21 cellular contexts compared by ENCODE assay signal in the genomic region with DNA sequence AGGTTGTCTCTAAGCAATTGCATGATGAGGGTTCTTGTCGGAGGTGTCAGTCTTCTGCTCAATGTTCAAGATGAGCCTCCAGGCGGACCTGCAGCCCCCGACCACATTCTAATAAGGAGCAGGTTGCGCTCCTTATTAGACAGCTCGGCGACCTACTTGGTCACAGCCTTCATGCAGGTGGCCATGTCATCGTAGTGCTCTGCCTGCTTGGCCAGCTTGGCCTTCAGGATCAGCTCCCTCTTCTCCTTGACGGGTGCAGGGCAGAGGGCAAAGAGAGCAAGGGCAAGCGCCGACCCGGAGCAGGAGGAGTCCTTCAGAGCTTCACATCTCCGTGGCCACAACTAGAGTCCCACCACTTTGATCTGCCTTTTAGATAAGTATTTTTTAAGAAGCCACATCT.
A peak's percentile ranks its signal among the peaks of the same experiment; 100 is the strongest.
DNase-seq lines count a peak whose midpoint lies in the region; FAIRE-seq and TF ChIP-seq lines count a peak whose summit lies in the region.
"Had no signal": no experiment of that assay in that cellular context is flagged by ENCODE, and none has a peak within 500 bp of the region (broad histone marks: within the 10 kb centered on the region; RNA-seq: fewer than 3 reads in every experiment).

No MANE protein-coding gene starts in this region.

- no peaks in the 10 kb centered on the region for H3K4me1 Mint-ChIP-seq in osteocyte (ENCODE audit: unreplicated experiment)
- H3K4me1 Mint-ChIP-seq: CD8-positive, alpha-beta memory T cell had no signal

- no peak for DNase-seq in HTR-8/SVneo (ENCODE audit: insufficient read length, low spot score)
- DNase-seq in ascending aorta (ENCODE audit: low spot score in 2 of 2) = no peak
- DNase-seq in kidney = peak; percentile 55
- DNase-seq in sigmoid colon = no peak
- no peak for DNase-seq in DMS53 (lab: John Stamatoyannopoulos, UW)
- DNase-seq in activated CD4-positive, alpha-beta T cell treated with anti-CD3 and anti-CD28 coated beads, Interleukin-2, amount 50 U/mL, for 4 hours = no peak
- DNase-seq in osteocyte (ENCODE audit: extremely low spot score, unreplicated experiment) = no peak
- DNase-seq: ACHN; BE2C; C1 segment of cervical spinal cord; CD4-positive, CD25-positive, alpha-beta regulatory T cell; CD8-positive, alpha-beta memory T cell; COR-L47; DMS79; GDM1; GM23248; IMR-90 had no signal

- H3K9me3 Mint-ChIP-seq in osteocyte (ENCODE audit: unreplicated experiment) = peaks cover 6% of the 10 kb centered on the region

- intact Hi-C loops in ascending aorta (cut with DNase I) = no loop called here
- intact Hi-C loops in kidney (cut with DNase I) = no loop called here
- intact Hi-C loops in sigmoid colon (cut with DNase I) = loop anchor here (5.0 kb wide), 1 partner anchor 47 kb away; no protein-coding TSS in a partner anchor

- no peak overlapping the region for H3K9ac ChIP-seq in kidney (ENCODE audit: low read length in 2 of 2)
- H3K9ac ChIP-seq: GM23248 had no signal

- peaks cover 38% of the 10 kb centered on the region for H3K36me3 Mint-ChIP-seq in osteocyte (ENCODE audit: unreplicated experiment)

- H3K27ac Mint-ChIP-seq in osteocyte (ENCODE audit: unreplicated experiment) = no peak overlapping the region
- H3K27ac Mint-ChIP-seq: CD8-positive, alpha-beta memory T cell had no signal

- no peak for TF ChIP-seq POLR2A in sigmoid colon (IDR thresholded peaks at IDR 0.05)

- peaks cover 0 to 6% of the 10 kb centered on the region in 2 donors for H3K36me3 ChIP-seq in ascending aorta
- H3K36me3 ChIP-seq in kidney (ENCODE audit: control insufficient read depth in 1 of 2, insufficient read depth in 2 of 2, low read length in 2 of 2) = peaks cover 0 to 2% of the 10 kb centered on the region in 2 donors
- H3K36me3 ChIP-seq in sigmoid colon = peaks cover 0 to 5% (median 0%) of the 10 kb centered on the region in 4 donors
- H3K36me3 ChIP-seq: BE2C, HAP-1 had no signal

- no peak overlapping the region for H3K4me3 Mint-ChIP-seq in osteocyte (ENCODE audit: unreplicated experiment)
- H3K4me3 Mint-ChIP-seq: CD8-positive, alpha-beta memory T cell had no signal

- peak; percentile 77 for FAIRE-seq in HTR-8/SVneo (lab: Jason Lieb, UNC)
- no peak for FAIRE-seq in kidney (lab: Jason Lieb, UNC)
- FAIRE-seq: A204.1, GM12892, GM18507 had no signal

- H3K4me3 ChIP-seq in ascending aorta (no peak overlapping the region), kidney (ENCODE audit: low read length in 2 of 2) (no peak overlapping the region), sigmoid colon (no peak overlapping the region)
- H3K4me3 ChIP-seq: GM23248, HAP-1 had no signal

- H3K4me1 ChIP-seq in ascending aorta (peaks cover 0 to 15% of the 10 kb centered on the region in 2 donors), kidney (ENCODE audit: control insufficient read depth in 1 of 2, insufficient read depth in 1 of 2, low read depth in 1 of 2, low read length in 2 of 2) (no peaks in the 10 kb centered on the region), sigmoid colon (peaks cover 0 to 44% (median 24%) of the 10 kb centered on the region in 4 donors)
- H3K4me1 ChIP-seq: BE2C, HAP-1 had no signal

- no peaks in the 10 kb centered on the region for H3K27me3 ChIP-seq in ascending aorta
- no peaks in the 10 kb centered on the region for H3K27me3 ChIP-seq in sigmoid colon
- H3K27me3 ChIP-seq: BE2C had no signal

- 97 to 98% methylated on average over 12 of the region's 12 CpGs for WGBS in sigmoid colon, 2 donors

- H3K27me3 Mint-ChIP-seq in osteocyte (ENCODE audit: unreplicated experiment) = no peaks in the 10 kb centered on the region
- H3K27me3 Mint-ChIP-seq: CD4-positive, CD25-positive, alpha-beta regulatory T cell; CD8-positive, alpha-beta memory T cell had no signal

- no peak for TF ChIP-seq EP300 in sigmoid colon (IDR thresholded peaks at IDR 0.05)

- H3K9me3 ChIP-seq in ascending aorta (peaks cover 0 to 6% of the 10 kb centered on the region in 2 donors), kidney (ENCODE audit: control insufficient read depth in 1 of 2, low read length in 2 of 2) (no peaks in the 10 kb centered on the region), sigmoid colon (no peaks in the 10 kb centered on the region)
- H3K9me3 ChIP-seq: BE2C, HAP-1 had no signal

- peak overlapping the region; percentile 43 to 67 for H3K27ac ChIP-seq in ascending aorta
- H3K27ac ChIP-seq in kidney (ENCODE audit: low read depth in 2 of 2, low read length in 2 of 2) = no peak overlapping the region
- peak overlapping the region in 3 of 4 donors; percentile 85 to 90 (median 87) for H3K27ac ChIP-seq in sigmoid colon
- H3K27ac ChIP-seq: GM23248 had no signal

- TF ChIP-seq CTCF in ascending aorta (IDR thresholded peaks at IDR 0.05) = no peak
- no peak for TF ChIP-seq CTCF in kidney (IDR thresholded peaks at IDR 0.05; ENCODE audit: borderline replicate concordance, extremely low read depth, insufficient read depth)
- TF ChIP-seq CTCF in sigmoid colon (IDR thresholded peaks at IDR 0.05) = no peak
- no peak for TF ChIP-seq CTCF in osteocyte (IDR thresholded peaks at IDR 0.05)

Comparison
In these comparisons a context has a peak if more than half of its experiments do, and no peak if none do; other contexts are left out.
1. H3K27ac ChIP-seq: peak in ascending aorta (2 of 2) and sigmoid colon (3 of 4); none in kidney (0 of 2).